8 cellular contexts compared by ENCODE assay signal in the genomic region with DNA sequence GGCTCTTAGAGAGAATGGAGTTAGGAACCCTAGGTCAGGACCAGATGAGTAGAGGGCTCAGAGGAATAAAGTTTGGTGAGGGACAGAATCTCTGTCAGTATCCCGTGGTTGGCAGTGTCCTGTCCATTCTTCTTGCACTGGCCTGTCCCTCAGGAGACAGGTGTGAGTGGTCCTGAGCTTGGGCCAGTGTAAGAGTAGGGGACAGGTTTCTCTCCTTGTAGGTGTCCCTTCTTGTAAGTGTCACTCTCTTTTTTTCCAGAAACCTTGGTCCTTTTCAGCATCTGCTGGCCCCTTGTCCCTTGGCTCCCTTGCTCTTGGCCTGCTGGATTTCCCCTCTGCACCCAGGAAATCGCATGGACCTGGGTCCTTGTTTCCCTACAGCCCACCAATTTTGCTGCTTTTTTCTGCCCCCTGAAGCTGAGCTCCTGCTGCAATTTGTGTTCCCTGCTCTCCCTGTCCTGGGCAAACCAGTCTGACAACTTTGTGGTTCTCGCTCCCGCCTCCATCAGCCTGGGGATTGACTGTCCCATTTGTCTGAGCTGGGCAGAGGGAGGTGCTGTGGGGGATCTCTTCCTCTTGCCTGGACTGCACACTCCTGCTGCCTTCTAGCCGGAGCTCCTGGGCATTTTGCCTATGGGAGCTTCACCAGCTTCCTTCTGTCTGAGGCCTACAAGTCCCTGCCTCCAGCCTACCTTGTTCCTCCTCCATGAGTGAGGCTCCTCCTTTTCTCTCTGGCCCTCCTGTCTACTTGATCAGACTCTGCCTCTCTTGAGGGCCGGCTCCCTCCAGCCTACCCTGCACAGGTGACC. TPM values are rescaled to one million over a fixed set of nuclear protein-coding genes. Genes with fewer than 3 reads are reported as not detected.
DNase-seq lines count a peak whose midpoint lies in the region; ATAC-seq and TF ChIP-seq lines count a peak whose summit lies in the region.

No MANE protein-coding gene starts in this region.

- TF ChIP-seq CTCF in coronary artery (IDR thresholded peaks at IDR 0.05), result no peak
- TF ChIP-seq CTCF in upper lobe of left lung (IDR thresholded peaks at IDR 0.05), result no peak

- WGBS in upper lobe of left lung, 2 donors, result 37 to 41% methylated on average over 5 to 6 of the region's 6 CpGs

- peaks cover 0 to 5% (median 0%) of the 10 kb centered on the region in 4 donors for H3K36me3 ChIP-seq in upper lobe of left lung

- H3K9me3 ChIP-seq in upper lobe of left lung, result no peaks in the 10 kb centered on the region

- ATAC-seq in upper lobe of left lung (ENCODE audit: low FRiP score in 2 of 2) (peak; percentile 37 to 86), HG03342 (IDR thresholded peaks at IDR 0.05; ENCODE audit: unreplicated experiment) (no peak)

- peak in 2 of 4 donors; percentile 16 to 63 for TF ChIP-seq POLR2A in upper lobe of left lung (IDR thresholded peaks at IDR 0.05)

- no peaks in the 10 kb centered on the region for H3K27me3 ChIP-seq in upper lobe of left lung

- peak overlapping the region; percentile 30 for H3K4me3 ChIP-seq in coronary artery
- H3K4me3 ChIP-seq in upper lobe of left lung, result peak overlapping the region in 2 of 4 donors; percentile 34 to 87

- DNase-seq in NCI-H1417 (lab: John Stamatoyannopoulos, UW), result peak in 2 of 3 experiments; percentile 53 to 82
- no peak for DNase-seq in NCI-H1417 treated with DMSO at 0.1 percent for 48 hours (lab: John Stamatoyannopoulos, UW)
- peak; percentile 92 for DNase-seq in NCI-H510A (lab: John Stamatoyannopoulos, UW)
- no peak for DNase-seq in coronary artery (ENCODE audit: low spot score)
- DNase-seq in medulla oblongata (ENCODE audit: extremely low spot score), result peak; percentile 82
- DNase-seq in upper lobe of left lung, result peak in 1 of 2 donors; percentile 92
- DNase-seq in stimulated activated naive CD4-positive, alpha-beta T cell treated with Interleukin-2 at 50 U/mL for 16 hours (lab: John Stamatoyannopoulos, UW), result no peak

- TF ChIP-seq EP300 in upper lobe of left lung (IDR thresholded peaks at IDR 0.05), result no peak

- peaks cover 95 to 100% (median 98%) of the 10 kb centered on the region in 4 donors for H3K4me1 ChIP-seq in upper lobe of left lung

- H3K27ac ChIP-seq in coronary artery, result peak overlapping the region; percentile 18 to 83
- peak overlapping the region; percentile 98 to 100 (median 99) for H3K27ac ChIP-seq in upper lobe of left lung

RNA-seq across cellular contexts. Expression of gene TSPAN14, which starts 6.5 kb away (rescaled TPM):
- total RNA-seq in upper lobe of left lung, result 100 to 1,000 TPM in 4 of 6 donors, 10 to 100 TPM in 2; 52.1 to 157 (median 111) TPM

RNA-seq across cellular contexts. Expression of gene PRXL2A, which starts 52.3 kb away (rescaled TPM):
- total RNA-seq in upper lobe of left lung, result 10 to 100 TPM; 19.9 to 46.0 (median 33.2) TPM

Comparison
In these comparisons a context has a peak if more than half of its experiments do, and no peak if none do; other contexts are left out.
1. DNase-seq: peak in NCI-H1417 (2 of 3), NCI-H510A (single experiment) and medulla oblongata (single experiment); none in NCI-H1417 treated with DMSO at 0.1 percent for 48 hours (single experiment), coronary artery (single experiment) and stimulated activated naive CD4-positive, alpha-beta T cell treated with Interleukin-2 at 50 U/mL for 16 hours (single experiment).